11 cellular contexts compared by ENCODE assay signal in genomic region chr7:151485006-151485732, GRCh38. TPM values are rescaled to one million over a fixed set of nuclear protein-coding genes. Genes with fewer than 3 reads are reported as not detected.
DNase-seq lines count a peak whose midpoint lies in the region; ATAC-seq, FAIRE-seq and TF ChIP-seq lines count a peak whose summit lies in the region.
"Had no signal": no experiment of that assay in that cellular context is flagged by ENCODE, and none has a peak within 500 bp of the region (broad histone marks: within the 10 kb centered on the region; RNA-seq: fewer than 3 reads in every experiment).

No MANE protein-coding gene starts in this region.

- H3K9me3 Mint-ChIP-seq in CD8-positive, alpha-beta T cell = no peaks in the 10 kb centered on the region

- no peak overlapping the region for H3K27ac Mint-ChIP-seq in CD8-positive, alpha-beta T cell

- no peak overlapping the region for H3K4me3 ChIP-seq in bronchial epithelial cell (ENCODE audit: low read depth, low read length)
- H3K4me3 ChIP-seq in osteoblast (ENCODE audit: insufficient read depth, low read length) = no peak overlapping the region
- H3K4me3 ChIP-seq in CD8-positive, alpha-beta T cell (ENCODE audit: low read depth, low read length) = no peak overlapping the region

- intact Hi-C loops in CD8-positive, alpha-beta T cell (cut with DNase I, micrococcal nuclease) = no loop called here

- H3K36me3 Mint-ChIP-seq in CD8-positive, alpha-beta T cell = peaks cover 85% of the 10 kb centered on the region

- no peak for ATAC-seq in GM18873 (IDR thresholded peaks at IDR 0.05; ENCODE audit: low FRiP score, unreplicated experiment)
- ATAC-seq in CD8-positive, alpha-beta T cell = no peak

- H2AFZ ChIP-seq in osteoblast (ENCODE audit: low read length) = no peak overlapping the region

- H3K27ac ChIP-seq in osteoblast (ENCODE audit: low read depth, low read length) = peak overlapping the region; percentile 47
- no peak overlapping the region for H3K27ac ChIP-seq in CD8-positive, alpha-beta T cell (ENCODE audit: low read depth, low read length)

- no peaks in the 10 kb centered on the region for H3K9me3 ChIP-seq in osteoblast (ENCODE audit: low read depth, low read length)
- H3K9me3 ChIP-seq in CD8-positive, alpha-beta T cell (ENCODE audit: low read length) = no peaks in the 10 kb centered on the region

- no peaks in the 10 kb centered on the region for H3K27me3 Mint-ChIP-seq in CD8-positive, alpha-beta T cell (ENCODE audit: low read depth)

- H3K27me3 ChIP-seq in bronchial epithelial cell (ENCODE audit: control insufficient read depth, insufficient read depth, low read length) = no peaks in the 10 kb centered on the region
- H3K27me3 ChIP-seq in osteoblast (ENCODE audit: insufficient read depth, low read length) = no peaks in the 10 kb centered on the region
- no peaks in the 10 kb centered on the region for H3K27me3 ChIP-seq in CD8-positive, alpha-beta T cell (ENCODE audit: insufficient read depth, low read length)

- POLR2A ChIA-PET in CD8-positive, alpha-beta T cell (lab: Charles Lee) = no interaction called here

- TF ChIP-seq CTCF in bronchial epithelial cell (IDR thresholded peaks at IDR 0.05; ENCODE audit: insufficient read depth, low read length, severe bottlenecking) (no peak), osteoblast (IDR thresholded peaks at IDR 0.05; ENCODE audit: extremely low read depth, low read depth, low read length) (no peak)
- no peak for TF ChIP-seq CTCF in CD8-positive, alpha-beta T cell (IDR thresholded peaks at IDR 0.05)

- peaks cover 14% of the 10 kb centered on the region for H3K36me3 ChIP-seq in bronchial epithelial cell (ENCODE audit: control insufficient read depth, insufficient read depth, low read length)
- H3K36me3 ChIP-seq in osteoblast (ENCODE audit: insufficient read depth, low read length) = peaks cover 75% of the 10 kb centered on the region
- H3K36me3 ChIP-seq in CD8-positive, alpha-beta T cell (ENCODE audit: insufficient read depth, low read length) = peaks cover 26% of the 10 kb centered on the region

- no peak for FAIRE-seq in bronchial epithelial cell (lab: Jason Lieb, UNC)

- H4K20me1 ChIP-seq in osteoblast (ENCODE audit: insufficient read depth, low read length) = peaks cover 3% of the 10 kb centered on the region

- no peak overlapping the region for H3K4me3 Mint-ChIP-seq in CD8-positive, alpha-beta T cell

- DNase-seq in EL (peak; percentile 69), HT1080 (ENCODE audit: low read depth) (peak; percentile 70), bronchial epithelial cell (ENCODE audit: low read depth) (peak; percentile 81), osteoblast (ENCODE audit: insufficient read length, low spot score, missing footprints) (peak; percentile 69), HUDEP-2 (lab: John Stamatoyannopoulos, UW; ENCODE audit: unreplicated experiment in 76 of 76) (no peak), T-helper 1 cell (no peak)
- DNase-seq in CD8-positive, alpha-beta T cell = no peak
- DNase-seq: activated naive CD4-positive, alpha-beta T cell; NCI-H524 had no signal

- peak overlapping the region; percentile 43 for H3K4me2 ChIP-seq in osteoblast (ENCODE audit: insufficient read depth, low read length)

- H3K79me2 ChIP-seq in osteoblast (ENCODE audit: insufficient read depth, low read length) = peaks cover 93% of the 10 kb centered on the region

- H3K4me1 Mint-ChIP-seq in CD8-positive, alpha-beta T cell (ENCODE audit: low read depth) = peaks cover 15% of the 10 kb centered on the region

- CTCF ChIA-PET in CD8-positive, alpha-beta T cell (lab: Charles Lee) = interaction anchor here (0.8 to 1.1 kb wide), 3 partner anchors 12 to 170 kb away, joined by 3 read pairs; no protein-coding TSS in a partner anchor

- H3K4me1 ChIP-seq in osteoblast (ENCODE audit: insufficient read depth, low read length) = peaks cover 14% of the 10 kb centered on the region
- H3K4me1 ChIP-seq in CD8-positive, alpha-beta T cell (ENCODE audit: insufficient read depth, low read length) = no peaks in the 10 kb centered on the region

RNA-seq across cellular contexts. Expression of gene RHEB, which starts 34.5 kb away (rescaled TPM):
- total RNA-seq in HT1080 (2014; rRNA removed; shearing (Covaris generic)) = 108 and 120 TPM in 2 replicates
- 221 and 230 TPM in 2 replicates for polyA plus RNA-seq in HT1080 (2015; cell fraction: cytosol; rRNA removed)
- 87.0 and 99.7 TPM in 2 replicates for polyA plus RNA-seq in HT1080 (2015; cell fraction: nucleus; rRNA removed)
- 68.0 and 68.7 TPM in 2 replicates for total RNA-seq in bronchial epithelial cell
- 63.4 and 77.8 TPM in 2 replicates for total RNA-seq in osteoblast
- 10 to 100 TPM; 57.2 to 61.0 TPM for total RNA-seq in CD8-positive, alpha-beta T cell

RNA-seq across cellular contexts. Expression of gene CRYGN, which starts 45.2 kb away (rescaled TPM):
- total RNA-seq in HT1080 (2014; rRNA removed; shearing (Covaris generic)) = not detected in 2 replicates
- 0.03 TPM in 1 of 2 replicates, not detected in the other for polyA plus RNA-seq in HT1080 (2015; cell fraction: cytosol; rRNA removed)
- polyA plus RNA-seq in HT1080 (2015; cell fraction: nucleus; rRNA removed) = not detected in 2 replicates
- total RNA-seq in bronchial epithelial cell (not detected in 2 replicates), osteoblast (0.59 and 0.72 TPM in 2 replicates)
- total RNA-seq in CD8-positive, alpha-beta T cell = not detected
- total RNA-seq: lower leg skin had no signal

Comparison
In these comparisons a context has a peak if more than half of its experiments do, and no peak if none do; other contexts are left out.
1. DNase-seq: peak in EL (single experiment), HT1080 (single experiment), bronchial epithelial cell (single experiment) and osteoblast (single experiment); none in HUDEP-2 (0 of 76), T-helper 1 cell (0 of 5) and CD8-positive, alpha-beta T cell (0 of 7).